Comparison of ENCODE assay signal across 20 cellular contexts in the genomic region with DNA sequence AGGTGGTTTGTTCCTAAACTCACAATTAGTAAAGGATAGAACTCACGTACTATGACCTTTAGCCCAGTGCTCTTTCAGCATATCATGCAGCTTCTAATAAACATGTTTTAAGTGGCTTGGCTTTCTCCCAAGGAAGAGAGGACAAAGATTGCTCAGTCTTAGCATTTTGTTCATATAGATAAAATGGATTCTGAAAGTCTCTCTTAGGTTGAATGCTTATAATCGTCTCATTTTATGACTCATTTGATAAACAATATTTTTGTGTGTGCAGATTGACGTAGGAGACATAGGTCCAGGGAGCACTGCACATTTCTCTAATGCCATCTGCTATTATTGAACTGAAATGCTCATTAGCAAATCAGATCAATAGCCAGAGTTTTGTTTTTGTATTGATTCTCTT. TPM values are rescaled to one million over a fixed set of nuclear protein-coding genes. Genes with fewer than 3 reads are reported as not detected.
DNase-seq lines count a peak whose midpoint lies in the region; ATAC-seq and TF ChIP-seq lines count a peak whose summit lies in the region.
"Had no signal": no experiment of that assay in that cellular context is flagged by ENCODE, and none has a peak within 500 bp of the region (broad histone marks: within the 10 kb centered on the region; RNA-seq: fewer than 3 reads in every experiment).

No MANE protein-coding gene starts in this region.

- H3K27me3 ChIP-seq in adipocyte (replicated peaks; ENCODE audit: control insufficient read depth, insufficient read depth, low read length) (no peaks in the 10 kb centered on the region), uterus (no peaks in the 10 kb centered on the region)
- H3K27me3 ChIP-seq: ascending aorta, neural progenitor cell, SJSA1, testis had no signal

- TF ChIP-seq CTCF in WTC11 (IDR thresholded peaks at IDR 0.05) (no peak), uterus (IDR thresholded peaks at IDR 0.05) (no peak)

- H3K4me1 Mint-ChIP-seq in WTC11: no peaks in the 10 kb centered on the region
- H3K4me1 Mint-ChIP-seq: CD4-positive, alpha-beta memory T cell had no signal

- H3K27me3 Mint-ChIP-seq in WTC11 (ENCODE audit: low read depth): no peaks in the 10 kb centered on the region
- H3K27me3 Mint-ChIP-seq: activated T-cell treated with anti-CD3 and anti-CD28 coated beads, Interleukin-2, amount 50 U/mL, for 24 hours; CD4-positive, alpha-beta memory T cell; effector memory CD8-positive, alpha-beta T cell had no signal

- no peak overlapping the region for H3K27ac Mint-ChIP-seq in WTC11
- H3K27ac Mint-ChIP-seq: activated T-cell treated with anti-CD3 and anti-CD28 coated beads, Interleukin-2, amount 50 U/mL, for 24 hours; CD4-positive, alpha-beta memory T cell; effector memory CD8-positive, alpha-beta T cell; neural progenitor cell had no signal

- H3K4me3 Mint-ChIP-seq in WTC11: no peak overlapping the region
- H3K4me3 Mint-ChIP-seq: activated T-cell treated with anti-CD3 and anti-CD28 coated beads, Interleukin-2, amount 50 U/mL, for 24 hours; CD4-positive, alpha-beta memory T cell; effector memory CD8-positive, alpha-beta T cell; neural progenitor cell had no signal

- no peak overlapping the region for H3K9ac ChIP-seq in adipocyte (ENCODE audit: low read length)
- H3K9ac ChIP-seq: neural progenitor cell had no signal

- no peak for TF ChIP-seq POLR2A in uterus (IDR thresholded peaks at IDR 0.05)

- CTCF ChIA-PET in WTC11 (lab: Charles Lee): no interaction called here

- POLR2A ChIA-PET in WTC11 (lab: Charles Lee): no interaction called here

- DNase-seq in DMS53 treated with DMSO at 0.1 percent for 48 hours (lab: John Stamatoyannopoulos, UW; ENCODE audit: unreplicated experiment): peak; percentile 64
- DNase-seq in HT1080 (ENCODE audit: low read depth): peak; percentile 5
- DNase-seq in adipocyte (ENCODE audit: low read depth): peak; percentile 50
- peak; percentile 75 for DNase-seq in iris pigment epithelial cell (ENCODE audit: low read depth)
- DNase-seq in SW480 (ENCODE audit: low spot score): no peak
- no peak for DNase-seq in WTC11 (ENCODE audit: low spot score)
- DNase-seq in uterus: no peak
- no peak for DNase-seq in activated effector memory CD4-positive, alpha-beta T cell treated with anti-CD3 and anti-CD28 coated beads, Interleukin-2, amount 50 U/mL, for 16 hours
- DNase-seq: activated T-cell treated with anti-CD3 and anti-CD28 coated beads, Interleukin-2, amount 50 U/mL, for 24 hours; CD4-positive, alpha-beta memory T cell; effector memory CD8-positive, alpha-beta T cell; NCI-H524; testis had no signal

- H3K36me3 Mint-ChIP-seq in WTC11: no peaks in the 10 kb centered on the region
- H3K36me3 Mint-ChIP-seq: CD4-positive, alpha-beta memory T cell; neural progenitor cell had no signal

- peak overlapping the region; percentile 26 for H3K4me3 ChIP-seq in adipocyte (ENCODE audit: low read length)
- no peak overlapping the region for H3K4me3 ChIP-seq in uterus
- H3K4me3 ChIP-seq: ascending aorta, lung, neural progenitor cell, SJSA1, skin epidermis, testis had no signal

- no peak overlapping the region for H3K27ac ChIP-seq in uterus
- H3K27ac ChIP-seq: ascending aorta, neural progenitor cell, SJSA1, skin epidermis, testis had no signal

- intact Hi-C loops in uterus (cut with DNase I; ENCODE audit: low total_unique reads): no loop called here

- H3K9me3 Mint-ChIP-seq in WTC11: no peaks in the 10 kb centered on the region
- H3K9me3 Mint-ChIP-seq: activated T-cell treated with anti-CD3 and anti-CD28 coated beads, Interleukin-2, amount 50 U/mL, for 24 hours; neural progenitor cell had no signal

- H3K4me1 ChIP-seq in adipocyte (ENCODE audit: control insufficient read depth, insufficient read depth, low read length) (peaks cover 13% of the 10 kb centered on the region), uterus (no peaks in the 10 kb centered on the region)
- H3K4me1 ChIP-seq: ascending aorta, neural progenitor cell, SJSA1, testis had no signal

- H3K36me3 ChIP-seq in adipocyte (ENCODE audit: control insufficient read depth, insufficient read depth, low read length, severe bottlenecking) (no peaks in the 10 kb centered on the region), uterus (no peaks in the 10 kb centered on the region)
- H3K36me3 ChIP-seq: ascending aorta, neural progenitor cell, SJSA1 had no signal

- no peak for ATAC-seq in WTC11
- ATAC-seq: activated CD4-positive, CD25-positive, alpha-beta regulatory T cell treated with anti-CD3 and anti-CD28 coated beads, Interleukin-2, amount 50 U/mL, for 24 hours; effector memory CD8-positive, alpha-beta T cell had no signal

- no peaks in the 10 kb centered on the region for H3K9me3 ChIP-seq in adipocyte (ENCODE audit: control insufficient read depth, low read length)
- no peaks in the 10 kb centered on the region for H3K9me3 ChIP-seq in uterus
- H3K9me3 ChIP-seq: ascending aorta, SJSA1, testis had no signal

TF ChIP-seq in WTC11, 78 proteins besides CTCF, POLR2A, EP300 and RAD21:
- TF ChIP-seq ZBTB21 (CRISPR knock-in tag; IDR thresholded peaks at IDR 0.05; ENCODE audit: borderline replicate concordance) (no peak), OVOL2 (CRISPR knock-in tag; IDR thresholded peaks at IDR 0.05; ENCODE audit: borderline replicate concordance) (no peak), RELA (CRISPR knock-in tag; IDR thresholded peaks at IDR 0.05; ENCODE audit: borderline replicate concordance) (no peak), RORB (CRISPR knock-in tag; IDR thresholded peaks at IDR 0.05) (no peak), ZNF396 (CRISPR knock-in tag; IDR thresholded peaks at IDR 0.05; ENCODE audit: borderline replicate concordance) (no peak), ZNF121 (CRISPR knock-in tag; IDR thresholded peaks at IDR 0.05) (no peak), ZNF263 (CRISPR knock-in tag; IDR thresholded peaks at IDR 0.05; ENCODE audit: low read depth) (no peak), MAX (CRISPR knock-in tag; IDR thresholded peaks at IDR 0.05) (no peak), CBFB (CRISPR knock-in tag; IDR thresholded peaks at IDR 0.05; ENCODE audit: low read depth) (no peak), JAZF1 (CRISPR knock-in tag; IDR thresholded peaks at IDR 0.05) (no peak)
- TF ChIP-seq, protein P1, sequence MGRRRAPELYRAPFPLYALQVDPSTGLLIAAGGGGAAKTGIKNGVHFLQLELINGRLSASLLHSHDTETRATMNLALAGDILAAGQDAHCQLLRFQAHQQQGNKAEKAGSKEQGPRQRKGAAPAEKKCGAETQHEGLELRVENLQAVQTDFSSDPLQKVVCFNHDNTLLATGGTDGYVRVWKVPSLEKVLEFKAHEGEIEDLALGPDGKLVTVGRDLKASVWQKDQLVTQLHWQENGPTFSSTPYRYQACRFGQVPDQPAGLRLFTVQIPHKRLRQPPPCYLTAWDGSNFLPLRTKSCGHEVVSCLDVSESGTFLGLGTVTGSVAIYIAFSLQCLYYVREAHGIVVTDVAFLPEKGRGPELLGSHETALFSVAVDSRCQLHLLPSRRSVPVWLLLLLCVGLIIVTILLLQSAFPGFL (CRISPR knock-in tag; IDR thresholded peaks at IDR 0.05; ENCODE audit: borderline replicate concordance): no peak
- TF ChIP-seq, protein P2, sequence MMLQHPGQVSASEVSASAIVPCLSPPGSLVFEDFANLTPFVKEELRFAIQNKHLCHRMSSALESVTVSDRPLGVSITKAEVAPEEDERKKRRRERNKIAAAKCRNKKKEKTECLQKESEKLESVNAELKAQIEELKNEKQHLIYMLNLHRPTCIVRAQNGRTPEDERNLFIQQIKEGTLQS (CRISPR knock-in tag; conservative IDR thresholded peaks at IDR 0.05): no peak
TF ChIP-seq in WTC11: peak in this region for 0.

RNA-seq across cellular contexts. Expression of gene GNAT3, which starts 44.8 kb away (rescaled TPM):
- not detected in 2 replicates for total RNA-seq in HT1080 (2014; rRNA removed; shearing (Covaris generic))
- polyA plus RNA-seq in HT1080 (2015; cell fraction: cytosol; rRNA removed): not detected in 2 replicates
- not detected in 2 replicates for polyA plus RNA-seq in HT1080 (2015; cell fraction: nucleus; rRNA removed)
- total RNA-seq in WTC11 (2021) (not detected in 3 replicates), uterus (not detected)
- total RNA-seq: ascending aorta; CD4-positive, alpha-beta memory T cell; LHCN-M2; lung; SJSA1; testis had no signal
- polyA plus RNA-seq: CD4-positive, alpha-beta memory T cell; lung had no signal

Comparison
In these comparisons a context has a peak if more than half of its experiments do, and no peak if none do; other contexts are left out.
1. DNase-seq: peak in DMS53 treated with DMSO at 0.1 percent for 48 hours (single experiment), HT1080 (single experiment), adipocyte (single experiment) and iris pigment epithelial cell (single experiment); none in SW480 (single experiment), WTC11 (single experiment), uterus (0 of 2) and activated effector memory CD4-positive, alpha-beta T cell treated with anti-CD3 and anti-CD28 coated beads, Interleukin-2, amount 50 U/mL, for 16 hours (single experiment).